ENCODE assay signal across 18 cellular contexts in the genomic region with DNA sequence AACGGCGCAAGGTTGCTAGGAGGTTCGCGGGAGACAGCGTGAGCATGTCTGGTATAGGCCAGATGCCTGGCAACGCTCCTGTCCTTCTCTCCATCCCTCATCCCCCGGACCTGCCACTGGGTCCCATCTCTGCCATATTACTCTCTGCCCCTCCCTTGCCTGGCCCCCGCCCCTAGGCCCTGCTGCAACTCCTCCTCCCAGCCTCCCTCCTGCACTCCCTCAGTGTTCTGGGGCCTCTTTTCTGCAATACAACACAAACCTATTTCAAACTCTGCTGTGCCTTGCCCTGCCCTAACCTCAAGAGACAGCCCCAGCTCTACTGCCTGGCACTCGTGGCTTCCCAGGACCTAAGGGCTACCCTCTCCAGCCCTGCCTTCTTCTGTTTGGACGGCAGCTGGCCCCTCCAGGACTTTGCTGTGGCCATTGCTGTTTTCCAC. TPM values are rescaled to one million over a fixed set of nuclear protein-coding genes. Genes with fewer than 3 reads are reported as not detected.
DNase-seq lines count a peak whose midpoint lies in the region; ATAC-seq and TF ChIP-seq lines count a peak whose summit lies in the region.
"Had no signal": no experiment of that assay in that cellular context is flagged by ENCODE, and none has a peak within 500 bp of the region (broad histone marks: within the 10 kb centered on the region; RNA-seq: fewer than 3 reads in every experiment).

No MANE protein-coding gene starts in this region.

- intact Hi-C loops in posterior cingulate gyrus (cut with DNase I) = no loop called here

- peaks cover 32% of the 10 kb centered on the region for H3K36me3 Mint-ChIP-seq in WTC11

- no peak overlapping the region for H3K4me3 Mint-ChIP-seq in WTC11
- H3K4me3 Mint-ChIP-seq: activated naive CD8-positive, alpha-beta T cell treated with anti-CD3 and anti-CD28 coated beads, Interleukin-2, amount 10 ng/mL, durations not matched to agents 7 days and 5 days; neural progenitor cell had no signal

- DNase-seq in HK-2 (ENCODE audit: unreplicated experiment) (peak; percentile 35), WTC11 (ENCODE audit: low spot score) (no peak), HAP-1 (ENCODE audit: low spot score in 2 of 2) (no peak), posterior cingulate gyrus (no peak)
- DNase-seq: activated CD4-positive, CD25-positive, alpha-beta regulatory T cell treated with anti-CD3 and anti-CD28 coated beads, Interleukin-2, amount 50 U/mL, for 72 hours; activated naive CD8-positive, alpha-beta T cell treated with anti-CD3 and anti-CD28 coated beads, Interleukin-2, amount 10 ng/mL, durations not matched to agents 7 days and 5 days; COR-L47; MM.1S; NCI-H146; NCI-H82; T-helper 9 cell had no signal

- TF ChIP-seq CTCF in WTC11 (IDR thresholded peaks at IDR 0.05) (no peak), gastroesophageal sphincter (IDR thresholded peaks at IDR 0.05) (no peak)

- TF ChIP-seq EP300 in gastroesophageal sphincter (IDR thresholded peaks at IDR 0.05) = no peak

- H3K4me1 Mint-ChIP-seq in WTC11 = no peaks in the 10 kb centered on the region

- peak; percentile 5; the same call in 1 of the 2 replicates for ATAC-seq in WTC11
- ATAC-seq in gastroesophageal sphincter = no peak
- ATAC-seq in HG03108 (IDR thresholded peaks at IDR 0.05; ENCODE audit: unreplicated experiment) = no peak
- no peak for ATAC-seq in HG03095 (IDR thresholded peaks at IDR 0.05; ENCODE audit: unreplicated experiment)

- in situ Hi-C loops in HAP-1 (cut with MboI; ENCODE audit: low sequenced_read_pairs) = no loop called here

- H3K9ac ChIP-seq in stomach smooth muscle (ENCODE audit: low read length in 2 of 2) = no peak overlapping the region
- H3K9ac ChIP-seq: neural progenitor cell had no signal

- H3K4me3 ChIP-seq in gastroesophageal sphincter (no peak overlapping the region), stomach smooth muscle (ENCODE audit: low read length in 2 of 2) (no peak overlapping the region), HAP-1 (no peak overlapping the region)
- H3K4me3 ChIP-seq: neural progenitor cell, SJSA1, tibial nerve had no signal

- H3K4me1 ChIP-seq in gastroesophageal sphincter = peaks cover 0 to 98% (median 64%) of the 10 kb centered on the region in 3 donors
- peaks cover 87% of the 10 kb centered on the region for H3K4me1 ChIP-seq in stomach smooth muscle (ENCODE audit: control insufficient read depth, insufficient read depth, low read length)
- no peaks in the 10 kb centered on the region for H3K4me1 ChIP-seq in HAP-1
- H3K4me1 ChIP-seq: neural progenitor cell had no signal

- H3K36me3 ChIP-seq in gastroesophageal sphincter (peaks cover 0 to 53% of the 10 kb centered on the region in 2 donors), stomach smooth muscle (ENCODE audit: control insufficient read depth in 2 of 2, insufficient read depth in 2 of 2, low read length in 2 of 2) (peaks cover 24 to 30% of the 10 kb centered on the region in 2 donors), HAP-1 (replicated peaks) (peaks cover 22% of the 10 kb centered on the region)

- 28 to 55% methylated on average over 2 to 10 of the region's 10 CpGs for WGBS in gastroesophageal sphincter (ENCODE audit: low coverage in 1 of 2), 2 donors

- H3K27ac Mint-ChIP-seq in WTC11 = no peak overlapping the region
- H3K27ac Mint-ChIP-seq: activated naive CD8-positive, alpha-beta T cell treated with anti-CD3 and anti-CD28 coated beads, Interleukin-2, amount 10 ng/mL, durations not matched to agents 7 days and 5 days; neural progenitor cell had no signal

- H3K27me3 ChIP-seq in gastroesophageal sphincter = no peaks in the 10 kb centered on the region
- no peaks in the 10 kb centered on the region for H3K27me3 ChIP-seq in stomach smooth muscle (ENCODE audit: control insufficient read depth in 1 of 2, insufficient read depth in 2 of 2, low read length in 2 of 2)
- H3K27me3 ChIP-seq in HAP-1 (ENCODE audit: low read depth) = no peaks in the 10 kb centered on the region
- H3K27me3 ChIP-seq: neural progenitor cell, SJSA1, tibial nerve had no signal

- no peak for TF ChIP-seq POLR2A in gastroesophageal sphincter (IDR thresholded peaks at IDR 0.05)

- H3K27me3 Mint-ChIP-seq in WTC11 (ENCODE audit: low read depth) = no peaks in the 10 kb centered on the region
- H3K27me3 Mint-ChIP-seq: activated naive CD8-positive, alpha-beta T cell treated with anti-CD3 and anti-CD28 coated beads, Interleukin-2, amount 10 ng/mL, durations not matched to agents 7 days and 5 days had no signal

- peak overlapping the region in 3 of 4 donors; percentile 75 to 99 (median 91) for H3K27ac ChIP-seq in gastroesophageal sphincter
- H3K27ac ChIP-seq in stomach smooth muscle (ENCODE audit: low read length) = peak overlapping the region; percentile 78
- H3K27ac ChIP-seq: neural progenitor cell, SJSA1 had no signal

- H3K9me3 ChIP-seq in gastroesophageal sphincter (no peaks in the 10 kb centered on the region), stomach smooth muscle (ENCODE audit: control insufficient read depth in 2 of 2, low read length in 2 of 2) (no peaks in the 10 kb centered on the region), HAP-1 (no peaks in the 10 kb centered on the region)
- H3K9me3 ChIP-seq: tibial nerve had no signal

- POLR2A ChIA-PET in WTC11 (lab: Charles Lee) = interaction anchor here (0.6 kb wide), 1 partner anchor 93 kb away, joined by 5 read pairs; no protein-coding TSS in a partner anchor

- no peaks in the 10 kb centered on the region for H3K9me3 Mint-ChIP-seq in WTC11
- H3K9me3 Mint-ChIP-seq: activated naive CD8-positive, alpha-beta T cell treated with anti-CD3 and anti-CD28 coated beads, Interleukin-2, amount 10 ng/mL, durations not matched to agents 7 days and 5 days; neural progenitor cell had no signal

- CTCF ChIA-PET in WTC11 (lab: Charles Lee) = interaction anchor here (16.7 kb wide), 1 partner anchor 11 kb away, joined by 230 read pairs; a partner anchor contains a TSS

TF ChIP-seq in WTC11, 78 proteins besides CTCF, POLR2A, EP300 and RAD21 (continues in another document):
- no peak for TF ChIP-seq RELA (CRISPR knock-in tag; IDR thresholded peaks at IDR 0.05; ENCODE audit: borderline replicate concordance)
- TF ChIP-seq, protein P1, sequence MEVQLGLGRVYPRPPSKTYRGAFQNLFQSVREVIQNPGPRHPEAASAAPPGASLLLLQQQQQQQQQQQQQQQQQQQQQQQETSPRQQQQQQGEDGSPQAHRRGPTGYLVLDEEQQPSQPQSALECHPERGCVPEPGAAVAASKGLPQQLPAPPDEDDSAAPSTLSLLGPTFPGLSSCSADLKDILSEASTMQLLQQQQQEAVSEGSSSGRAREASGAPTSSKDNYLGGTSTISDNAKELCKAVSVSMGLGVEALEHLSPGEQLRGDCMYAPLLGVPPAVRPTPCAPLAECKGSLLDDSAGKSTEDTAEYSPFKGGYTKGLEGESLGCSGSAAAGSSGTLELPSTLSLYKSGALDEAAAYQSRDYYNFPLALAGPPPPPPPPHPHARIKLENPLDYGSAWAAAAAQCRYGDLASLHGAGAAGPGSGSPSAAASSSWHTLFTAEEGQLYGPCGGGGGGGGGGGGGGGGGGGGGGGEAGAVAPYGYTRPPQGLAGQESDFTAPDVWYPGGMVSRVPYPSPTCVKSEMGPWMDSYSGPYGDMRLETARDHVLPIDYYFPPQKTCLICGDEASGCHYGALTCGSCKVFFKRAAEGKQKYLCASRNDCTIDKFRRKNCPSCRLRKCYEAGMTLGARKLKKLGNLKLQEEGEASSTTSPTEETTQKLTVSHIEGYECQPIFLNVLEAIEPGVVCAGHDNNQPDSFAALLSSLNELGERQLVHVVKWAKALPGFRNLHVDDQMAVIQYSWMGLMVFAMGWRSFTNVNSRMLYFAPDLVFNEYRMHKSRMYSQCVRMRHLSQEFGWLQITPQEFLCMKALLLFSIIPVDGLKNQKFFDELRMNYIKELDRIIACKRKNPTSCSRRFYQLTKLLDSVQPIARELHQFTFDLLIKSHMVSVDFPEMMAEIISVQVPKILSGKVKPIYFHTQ (CRISPR knock-in tag; IDR thresholded peaks at IDR 0.05) = 0 out of 2 replicates have a peak, but pooled peaks have one; percentile 55
- TF ChIP-seq, protein P2, sequence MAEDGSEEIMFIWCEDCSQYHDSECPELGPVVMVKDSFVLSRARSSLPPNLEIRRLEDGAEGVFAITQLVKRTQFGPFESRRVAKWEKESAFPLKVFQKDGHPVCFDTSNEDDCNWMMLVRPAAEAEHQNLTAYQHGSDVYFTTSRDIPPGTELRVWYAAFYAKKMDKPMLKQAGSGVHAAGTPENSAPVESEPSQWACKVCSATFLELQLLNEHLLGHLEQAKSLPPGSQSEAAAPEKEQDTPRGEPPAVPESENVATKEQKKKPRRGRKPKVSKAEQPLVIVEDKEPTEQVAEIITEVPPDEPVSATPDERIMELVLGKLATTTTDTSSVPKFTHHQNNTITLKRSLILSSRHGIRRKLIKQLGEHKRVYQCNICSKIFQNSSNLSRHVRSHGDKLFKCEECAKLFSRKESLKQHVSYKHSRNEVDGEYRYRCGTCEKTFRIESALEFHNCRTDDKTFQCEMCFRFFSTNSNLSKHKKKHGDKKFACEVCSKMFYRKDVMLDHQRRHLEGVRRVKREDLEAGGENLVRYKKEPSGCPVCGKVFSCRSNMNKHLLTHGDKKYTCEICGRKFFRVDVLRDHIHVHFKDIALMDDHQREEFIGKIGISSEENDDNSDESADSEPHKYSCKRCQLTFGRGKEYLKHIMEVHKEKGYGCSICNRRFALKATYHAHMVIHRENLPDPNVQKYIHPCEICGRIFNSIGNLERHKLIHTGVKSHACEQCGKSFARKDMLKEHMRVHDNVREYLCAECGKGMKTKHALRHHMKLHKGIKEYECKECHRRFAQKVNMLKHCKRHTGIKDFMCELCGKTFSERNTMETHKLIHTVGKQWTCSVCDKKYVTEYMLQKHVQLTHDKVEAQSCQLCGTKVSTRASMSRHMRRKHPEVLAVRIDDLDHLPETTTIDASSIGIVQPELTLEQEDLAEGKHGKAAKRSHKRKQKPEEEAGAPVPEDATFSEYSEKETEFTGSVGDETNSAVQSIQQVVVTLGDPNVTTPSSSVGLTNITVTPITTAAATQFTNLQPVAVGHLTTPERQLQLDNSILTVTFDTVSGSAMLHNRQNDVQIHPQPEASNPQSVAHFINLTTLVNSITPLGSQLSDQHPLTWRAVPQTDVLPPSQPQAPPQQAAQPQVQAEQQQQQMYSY (CRISPR knock-in tag; IDR thresholded peaks at IDR 0.05) = no peak

RNA-seq across cellular contexts. Expression of a gene that starts 8.9 kb away (rescaled TPM):
- total RNA-seq in WTC11 (2021) (267 to 288 TPM (median 269 TPM) in 3 replicates), gastroesophageal sphincter (100 to 1,000 TPM in 3 of 4 donors, 10 to 100 TPM in 1; 87.1 to 154 (median 124) TPM)

RNA-seq across cellular contexts. Expression of a gene that starts 15.0 kb away (rescaled TPM):
- total RNA-seq in WTC11 (2021) (124 to 142 TPM (median 139 TPM) in 3 replicates), gastroesophageal sphincter (100 to 1,000 TPM; 336 to 863 (median 437) TPM)

RNA-seq across cellular contexts. Expression of a gene that starts 27.2 kb away (rescaled TPM):
- total RNA-seq in WTC11 (2021) = 9.0 to 9.9 TPM (median 9.0 TPM) in 3 replicates
- total RNA-seq in gastroesophageal sphincter = 10 to 100 TPM in 1 of 4 donors, 1 to 10 TPM in 3; 6.1 to 16.6 (median 6.6) TPM

RNA-seq across cellular contexts. Expression of a gene that starts 34.4 kb away (rescaled TPM):
- 136 to 156 TPM (median 137 TPM) in 3 replicates for total RNA-seq in WTC11 (2021)
- 10 to 100 TPM; 64.5 to 80.8 (median 68.5) TPM for total RNA-seq in gastroesophageal sphincter

RNA-seq across cellular contexts. Expression of a gene that starts 35.8 kb away (rescaled TPM):
- total RNA-seq in WTC11 (2021) (13.1 to 14.7 TPM (median 14.6 TPM) in 3 replicates), gastroesophageal sphincter (1 to 10 TPM in 3 of 4 donors, not detected in 1; 1.6 to 2.7 (median 2.2) TPM)
